10 cellular contexts compared by ENCODE assay signal in the genomic region with DNA sequence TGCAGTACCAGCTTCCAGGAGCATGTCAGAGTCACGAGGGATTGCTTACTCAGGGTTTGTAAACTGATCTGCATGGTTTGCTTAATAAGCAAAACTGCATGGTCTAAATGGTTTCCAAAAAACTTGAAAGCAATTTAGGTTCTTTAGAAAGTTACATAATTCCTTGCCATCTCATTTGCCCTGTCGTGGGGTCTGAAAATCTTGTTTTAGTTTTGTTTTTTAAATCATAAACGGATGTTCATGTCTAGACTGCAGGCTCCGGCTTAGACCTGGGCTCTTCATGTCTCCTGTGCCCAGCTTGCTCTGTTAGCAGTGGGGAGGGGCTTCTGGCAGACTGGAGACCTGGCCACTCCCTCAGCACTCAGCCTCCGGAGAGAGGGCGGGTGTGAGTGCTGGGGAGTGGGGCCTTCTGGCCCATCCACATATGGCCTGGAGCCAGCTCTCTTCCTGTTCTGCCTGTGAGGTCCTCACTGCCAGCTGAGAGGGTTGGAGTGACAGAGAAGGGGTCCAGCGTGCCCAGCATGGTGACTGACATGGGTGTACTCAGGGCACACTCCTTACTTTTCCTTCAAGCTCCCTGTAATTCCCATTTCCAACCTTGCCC. TPM values are rescaled to one million over a fixed set of nuclear protein-coding genes. Genes with fewer than 3 reads are reported as not detected.
A peak's percentile ranks its signal among the peaks of the same experiment; 100 is the strongest.
DNase-seq lines count a peak whose midpoint lies in the region; ATAC-seq and TF ChIP-seq lines count a peak whose summit lies in the region.
"Had no signal": no experiment of that assay in that cellular context is flagged by ENCODE, and none has a peak within 500 bp of the region (broad histone marks: within the 10 kb centered on the region; RNA-seq: fewer than 3 reads in every experiment).

No MANE protein-coding gene starts in this region.

- H3K4me3 ChIP-seq in BE2C (ENCODE audit: low read depth, low read length) (no peak overlapping the region), Loucy (ENCODE audit: low read length, poor library complexity, severe bottlenecking) (peak overlapping the region; percentile 24), SJCRH30 (peak overlapping the region; percentile 12; the same call in 1 of the 2 replicates), iPS-20b (ENCODE audit: low read length) (no peak overlapping the region)

- H3K79me2 ChIP-seq in Loucy (ENCODE audit: insufficient read depth, low read length), result no peaks in the 10 kb centered on the region

- H4K20me1 ChIP-seq in Loucy (ENCODE audit: insufficient read depth, low read length, poor library complexity, severe bottlenecking), result no peaks in the 10 kb centered on the region

- no peaks in the 10 kb centered on the region for H3K9me2 ChIP-seq in Loucy (replicated peaks; ENCODE audit: low read depth, low read length)

- peak overlapping the region; percentile 39 for H3K27ac ChIP-seq in SJCRH30
- no peak overlapping the region for H3K27ac ChIP-seq in iPS-20b (ENCODE audit: low read length)

- no peaks in the 10 kb centered on the region for H3K9me3 ChIP-seq in BE2C
- H3K9me3 ChIP-seq in Loucy (ENCODE audit: insufficient read depth, low read depth, low read length), result no peaks in the 10 kb centered on the region
- no peaks in the 10 kb centered on the region for H3K9me3 ChIP-seq in SJCRH30 (replicated peaks)
- no peaks in the 10 kb centered on the region for H3K9me3 ChIP-seq in iPS-20b (ENCODE audit: insufficient read depth, low read depth, low read length)

- ATAC-seq in GM21529 (IDR thresholded peaks at IDR 0.05; ENCODE audit: unreplicated experiment), result no peak

- peak overlapping the region; percentile 57 for H3K9ac ChIP-seq in Loucy (ENCODE audit: low read depth, low read length, poor library complexity, severe bottlenecking)
- peak overlapping the region; percentile 28; the same call in 1 of the 2 replicates for H3K9ac ChIP-seq in iPS-20b (ENCODE audit: low read depth, low read length)

- H3K4me1 ChIP-seq in BE2C (peaks cover 8% of the 10 kb centered on the region), Loucy (ENCODE audit: insufficient read depth, low read length, poor library complexity, severe bottlenecking) (peaks cover 59% of the 10 kb centered on the region), SJCRH30 (peaks cover 46% of the 10 kb centered on the region), iPS-20b (ENCODE audit: insufficient read depth, low read length) (peaks cover 11% of the 10 kb centered on the region; the same call in 1 of the 2 replicates)

- H3K36me3 ChIP-seq in BE2C (no peaks in the 10 kb centered on the region), Loucy (ENCODE audit: insufficient read depth, low read length) (no peaks in the 10 kb centered on the region), SJCRH30 (no peaks in the 10 kb centered on the region), iPS-20b (ENCODE audit: insufficient read depth, low read depth, low read length) (no peaks in the 10 kb centered on the region)

- no peaks in the 10 kb centered on the region for H3F3A ChIP-seq in Loucy (ENCODE audit: low read depth)

- no peaks in the 10 kb centered on the region for H3K27me3 ChIP-seq in BE2C
- no peaks in the 10 kb centered on the region for H3K27me3 ChIP-seq in Loucy (ENCODE audit: insufficient read depth, low read length, poor library complexity, severe bottlenecking)
- no peaks in the 10 kb centered on the region for H3K27me3 ChIP-seq in SJCRH30
- no peaks in the 10 kb centered on the region for H3K27me3 ChIP-seq in iPS-20b (ENCODE audit: insufficient read depth, low read length)

- H2AFZ ChIP-seq in Loucy (ENCODE audit: low read length), result no peak overlapping the region

- TF ChIP-seq CTCF in BE2C (IDR thresholded peaks at IDR 0.05; ENCODE audit: low read depth, low read length) (no peak), Loucy (conservative IDR thresholded peaks at IDR 0.05; ENCODE audit: low read length) (no peak)

- peak; percentile 94 for DNase-seq in BE2C
- peak; percentile 87 to 89 for DNase-seq in SJCRH30
- DNase-seq in OCI-M2 (lab: John Stamatoyannopoulos, UW; ENCODE audit: unreplicated experiment), result no peak
- no peak for DNase-seq in superior temporal gyrus (ENCODE audit: extremely low spot score)
- DNase-seq in DMS114 treated with DMSO at 0.1 percent for 48 hours (lab: John Stamatoyannopoulos, UW; ENCODE audit: unreplicated experiment), result no peak
- DNase-seq: CD4-positive, CD25-positive, alpha-beta regulatory T cell; HFFc6 had no signal

- H3K4me2 ChIP-seq in Loucy (ENCODE audit: low read depth, low read length, poor library complexity, severe bottlenecking), result peak overlapping the region; percentile 67

RNA-seq across cellular contexts. Expression of gene PRF1, which starts 17.5 kb away (rescaled TPM):
- polyA plus RNA-seq in BE2C (2012; ENCODE audit: insufficient read depth, insufficient read length, low read depth), result not detected
- not detected in 2 replicates for total RNA-seq in SJCRH30 (2014; rRNA removed; shearing (Covaris generic))
- total RNA-seq: HFFc6 had no signal

Comparison
In these comparisons a context has a peak if more than half of its experiments do, and no peak if none do; other contexts are left out.
1. DNase-seq: peak in BE2C (single experiment) and SJCRH30 (2 of 2); none in OCI-M2 (single experiment), superior temporal gyrus (single experiment) and DMS114 treated with DMSO at 0.1 percent for 48 hours (single experiment).
2. H3K4me3 ChIP-seq: peak in Loucy (single experiment) and SJCRH30 (single experiment); none in BE2C (single experiment) and iPS-20b (single experiment).